Comparison of ENCODE assay signal across 21 cellular contexts in the genomic region with DNA sequence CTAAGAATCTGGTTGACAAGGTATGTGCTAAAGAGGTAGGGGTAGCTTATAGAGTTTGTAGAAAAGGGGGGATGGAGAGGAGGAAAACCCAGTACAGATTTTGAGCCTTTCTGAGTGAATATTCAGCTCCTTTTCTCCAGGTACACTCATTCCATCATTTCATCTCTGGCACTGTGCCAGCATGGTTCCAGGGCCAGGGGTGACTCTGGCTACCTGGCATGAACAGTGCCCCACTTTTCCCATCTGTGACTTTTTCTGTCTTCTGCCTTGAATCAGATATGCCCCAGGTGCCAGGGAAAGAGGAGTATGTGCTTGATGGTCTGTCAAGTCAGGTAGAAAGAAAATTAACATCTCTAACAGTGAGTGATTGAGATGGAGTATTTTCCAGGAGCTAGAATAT.
"Had no signal": no experiment of that assay in that cellular context is flagged by ENCODE, and none has a peak within 500 bp of the region (broad histone marks: within the 10 kb centered on the region; RNA-seq: fewer than 3 reads in every experiment).

No MANE protein-coding gene starts in this region.

- H3K36me3 Mint-ChIP-seq: mesothelial cell of epicardium; natural killer cell treated with Interleukin-12 subunit alpha and Interleukin-12 subunit beta and Interleukin-15 and Interleukin-18, amount 100 ng/mL, for 72 hours; neural progenitor cell; stimulated activated memory B cell treated with anti-CD40 and anti-IgM and Interleukin-4, amounts not matched to agents 10 μg/mL and 1 μg/mL and 100 μg/mL, for 72 hours had no signal

- H3K4me3 Mint-ChIP-seq: mesothelial cell of epicardium; naive B cell; natural killer cell treated with Interleukin-12 subunit alpha and Interleukin-12 subunit beta and Interleukin-15 and Interleukin-18, amount 100 ng/mL, for 72 hours; neural progenitor cell; stimulated activated memory B cell treated with anti-CD40 and anti-IgM and Interleukin-4, amounts not matched to agents 10 μg/mL and 1 μg/mL and 100 μg/mL, for 72 hours had no signal

- DNase-seq: dermis blood vessel endothelial cell; effector memory CD4-positive, alpha-beta T cell; esophagus squamous epithelium; foreskin melanocyte; glutamatergic neuron; heart right ventricle; hippocampal formation; kidney glomerular epithelial cell; mesenchymal stem cell; mucosa of descending colon; naive B cell; spleen; stimulated activated CD4-positive, alpha-beta T cell treated with anti-CD3 and anti-CD28 coated beads, Interleukin-4, amount 100 ng/mL, for 4 hours; stimulated activated naive CD8-positive, alpha-beta T cell treated with anti-CD3 and anti-CD28 coated beads, Interleukin-15, Interleukin-2, amounts not matched to agents 100 U/mL and 50 U/mL, for 24 hours; testis; tibial artery; upper lobe of left lung had no signal

- H3K9me3 Mint-ChIP-seq: mesothelial cell of epicardium had no signal

- H3K27ac Mint-ChIP-seq: mesothelial cell of epicardium; natural killer cell treated with Interleukin-12 subunit alpha and Interleukin-12 subunit beta and Interleukin-15 and Interleukin-18, amount 100 ng/mL, for 72 hours; stimulated activated memory B cell treated with anti-CD40 and anti-IgM and Interleukin-4, amounts not matched to agents 10 μg/mL and 1 μg/mL and 100 μg/mL, for 72 hours had no signal

- ATAC-seq: heart right ventricle; mucosa of descending colon; natural killer cell treated with Interleukin-12 subunit alpha and Interleukin-12 subunit beta and Interleukin-15 and Interleukin-18, amount 100 ng/mL, for 72 hours; stimulated activated memory B cell treated with anti-CD40 and anti-IgM and Interleukin-4, amounts not matched to agents 10 μg/mL and 1 μg/mL and 100 μg/mL, for 72 hours; stimulated activated naive CD8-positive, alpha-beta T cell treated with anti-CD3 and anti-CD28 coated beads, Interleukin-15, Interleukin-2, amounts not matched to agents 100 U/mL and 50 U/mL, for 24 hours had no signal

- H3K4me1 Mint-ChIP-seq: mesothelial cell of epicardium; stimulated activated memory B cell treated with anti-CD40 and anti-IgM and Interleukin-4, amounts not matched to agents 10 μg/mL and 1 μg/mL and 100 μg/mL, for 72 hours had no signal
